Comparison of ENCODE assay signal across 7 cellular contexts in genomic region chr1:92817986-92818764, GRCh38. TPM values are rescaled to one million over a fixed set of nuclear protein-coding genes. Genes with fewer than 3 reads are reported as not detected.
DNase-seq lines count a peak whose midpoint lies in the region; ATAC-seq, FAIRE-seq and TF ChIP-seq lines count a peak whose summit lies in the region.

No MANE protein-coding gene starts in this region.

- no peaks in the 10 kb centered on the region for H3K36me3 ChIP-seq in lower lobe of right lung

- intact Hi-C loops in lower lobe of right lung (cut with DNase I) = no loop called here
- intact Hi-C loops in sciatic nerve (cut with DNase I) = no loop called here

- DNase-seq in D721Med (ENCODE audit: insufficient read length, low spot score) = no peak
- peak; percentile 28 for DNase-seq in Jurkat, Clone E6-1 (ENCODE audit: low read depth, low spot score)
- DNase-seq in lower lobe of right lung = no peak
- DNase-seq in effector CD4-positive, alpha-beta T cell = no peak
- DNase-seq in sciatic nerve (ENCODE audit: low spot score) = no peak

- H3K9me3 ChIP-seq in lower lobe of right lung = no peaks in the 10 kb centered on the region

- peak; percentile 70 for TF ChIP-seq CTCF in D721Med (IDR thresholded peaks at IDR 0.05; ENCODE audit: insufficient read depth, missing control alignments)
- TF ChIP-seq CTCF in brain (conservative IDR thresholded peaks at IDR 0.05) = peak; percentile 52 to 62
- peak; percentile 64 for TF ChIP-seq CTCF in lower lobe of right lung (IDR thresholded peaks at IDR 0.05)

- H3K4me3 Mint-ChIP-seq in brain = no peak overlapping the region

- no peaks in the 10 kb centered on the region for H3K4me1 ChIP-seq in lower lobe of right lung

- FAIRE-seq in D721Med (lab: Jason Lieb, UNC) = no peak

- ATAC-seq in GM18867 (IDR thresholded peaks at IDR 0.05; ENCODE audit: unreplicated experiment) = peak; percentile 76
- peak; percentile 61 to 70 for ATAC-seq in lower lobe of right lung
- ATAC-seq in sciatic nerve = no peak

- H3K27me3 ChIP-seq in lower lobe of right lung (ENCODE audit: low read depth) = no peaks in the 10 kb centered on the region

- no peak overlapping the region for H3K27ac Mint-ChIP-seq in brain

- no peaks in the 10 kb centered on the region for H3K9me3 Mint-ChIP-seq in brain

- no peak overlapping the region for H3K27ac ChIP-seq in lower lobe of right lung

- H3K4me1 Mint-ChIP-seq in brain = no peaks in the 10 kb centered on the region

- H3K4me3 ChIP-seq in Jurkat, Clone E6-1 (ENCODE audit: low read length) = no peak overlapping the region
- no peak overlapping the region for H3K4me3 ChIP-seq in lower lobe of right lung

- peaks cover 7% of the 10 kb centered on the region for H3K27me3 Mint-ChIP-seq in brain

- H3K36me3 Mint-ChIP-seq in brain = no peaks in the 10 kb centered on the region

RNA-seq across cellular contexts. Expression of gene RPL5, which starts 13.7 kb away (rescaled TPM):
- polyA plus RNA-seq in Jurkat, Clone E6-1 (2012; ENCODE audit: insufficient read depth, insufficient read length) = 2,859 TPM
- 1,031 TPM for polyA plus RNA-seq in brain (ENCODE audit: insufficient read depth, low read depth, low replicate concordance)
- total RNA-seq in lower lobe of right lung (713 TPM), sciatic nerve (780 TPM)

RNA-seq across cellular contexts. Expression of gene EVI5, which starts 33.3 kb away (rescaled TPM):
- 1.5 TPM for polyA plus RNA-seq in Jurkat, Clone E6-1 (2012; ENCODE audit: insufficient read depth, insufficient read length)
- polyA plus RNA-seq in brain (ENCODE audit: insufficient read depth, low read depth, low replicate concordance) = 1.5 TPM
- total RNA-seq in lower lobe of right lung (48.5 TPM), sciatic nerve (77.7 TPM)
